ENCODE assay signal across 12 cellular contexts in genomic region chr17:42246515-42246914, GRCh38. TPM values are rescaled to one million over a fixed set of nuclear protein-coding genes. Genes with fewer than 3 reads are reported as not detected.
DNase-seq lines count a peak whose midpoint lies in the region; ATAC-seq, FAIRE-seq and TF ChIP-seq lines count a peak whose summit lies in the region.
"Had no signal": no experiment of that assay in that cellular context is flagged by ENCODE, and none has a peak within 500 bp of the region (broad histone marks: within the 10 kb centered on the region; RNA-seq: fewer than 3 reads in every experiment).

No MANE protein-coding gene starts in this region.

- CTCF ChIA-PET in CD8-positive, alpha-beta T cell (lab: Charles Lee), result interaction anchor here (0.7 to 5.8 kb wide), 7 partner anchors 10 to 160 kb away, joined by 3 to 30 read pairs (median 8); partner anchors contain the start of gene STAT5B

- no peaks in the 10 kb centered on the region for H3K9me3 Mint-ChIP-seq in CD8-positive, alpha-beta T cell

- TF ChIP-seq POLR2A in body of pancreas (IDR thresholded peaks at IDR 0.05), result no peak

- peaks cover 47% of the 10 kb centered on the region for H3K4me1 ChIP-seq in CD8-positive, alpha-beta T cell (ENCODE audit: insufficient read depth, low read length)
- peaks cover 27% of the 10 kb centered on the region for H3K4me1 ChIP-seq in SJSA1 (replicated peaks)
- peaks cover 27% of the 10 kb centered on the region for H3K4me1 ChIP-seq in body of pancreas
- H3K4me1 ChIP-seq in pancreas, result peaks cover 4 to 31% (median 13%) of the 10 kb centered on the region in 3 donors

- intact Hi-C loops in CD8-positive, alpha-beta T cell (cut with DNase I, micrococcal nuclease), result loop anchor here in 1 of 2 experiments (5.0 kb wide), 2 partner anchors 431 to 926 kb away; partner anchors contain the start of genes NBR1 and PLEKHH3
- intact Hi-C loops in body of pancreas (cut with DNase I) (no loop called here), pancreas (cut with DNase I) (no loop called here)

- TF ChIP-seq CTCF in CD8-positive, alpha-beta T cell (IDR thresholded peaks at IDR 0.05), result no peak
- TF ChIP-seq CTCF in body of pancreas (IDR thresholded peaks at IDR 0.05), result peak in 2 of 7 experiments; percentile 6 to 17
- TF ChIP-seq CTCF in pancreas (IDR thresholded peaks at IDR 0.05), result no peak

- peak in 1 of 7 experiments; percentile 24 for DNase-seq in CD8-positive, alpha-beta T cell
- DNase-seq in SJSA1 (ENCODE audit: low read depth in 1 of 2, low spot score in 2 of 2), result no peak
- peak; percentile 48 to 74 (median 69) for DNase-seq in body of pancreas
- peak in 4 of 6 donors; percentile 39 to 57 (median 49) for DNase-seq in pancreas
- no peak for DNase-seq in NCI-H1694 treated with DMSO at 0.1 percent for 48 hours (lab: John Stamatoyannopoulos, UW)
- no peak for DNase-seq in stimulated activated naive CD4-positive, alpha-beta T cell treated with Interleukin-2 at 50 U/mL for 16 hours (lab: John Stamatoyannopoulos, UW)
- DNase-seq in H7, result no peak
- DNase-seq in NCI-H748 treated with DMSO at 0.1 percent for 48 hours (lab: John Stamatoyannopoulos, UW), result no peak
- DNase-seq: GM23248, NCI-H2081 treated with DMSO at 0.1 percent for 48 hours, retina, T-helper 9 cell had no signal

- no peaks in the 10 kb centered on the region for H3K9me3 ChIP-seq in CD8-positive, alpha-beta T cell (ENCODE audit: low read length)
- H3K9me3 ChIP-seq in SJSA1 (replicated peaks) (0 out of 2 replicates have a peak, but pooled peaks cover 2% of the 10 kb centered on the region), body of pancreas (no peaks in the 10 kb centered on the region), pancreas (no peaks in the 10 kb centered on the region)

- ATAC-seq in CD8-positive, alpha-beta T cell, result no peak
- ATAC-seq in body of pancreas (peak; percentile 68), pancreas (peak; percentile 66 to 69 (median 67))

- H3K27me3 Mint-ChIP-seq in CD8-positive, alpha-beta T cell (ENCODE audit: low read depth), result no peaks in the 10 kb centered on the region

- no peaks in the 10 kb centered on the region for H3K27me3 ChIP-seq in CD8-positive, alpha-beta T cell (ENCODE audit: insufficient read depth, low read length)
- H3K27me3 ChIP-seq in SJSA1 (replicated peaks) (no peaks in the 10 kb centered on the region), body of pancreas (no peaks in the 10 kb centered on the region), pancreas (no peaks in the 10 kb centered on the region), H7 (ENCODE audit: control insufficient read depth, insufficient read depth, low read length) (no peaks in the 10 kb centered on the region)

- peaks cover 67% of the 10 kb centered on the region for H3K4me1 Mint-ChIP-seq in CD8-positive, alpha-beta T cell (ENCODE audit: low read depth)

- POLR2A ChIA-PET in CD8-positive, alpha-beta T cell (lab: Charles Lee), result interaction anchor here (0.6 to 5.5 kb wide), 6 partner anchors 13 to 42 kb away, joined by 3 to 61 read pairs (median 6); partner anchors contain the start of genes STAT5A and STAT5B

- peak overlapping the region; percentile 90 for H3K27ac ChIP-seq in CD8-positive, alpha-beta T cell (ENCODE audit: low read depth, low read length)
- H3K27ac ChIP-seq in SJSA1, result peak overlapping the region; percentile 16; the same call in 1 of the 2 replicates
- H3K27ac ChIP-seq in body of pancreas, result peak overlapping the region; percentile 17 to 93 (median 64)
- peak overlapping the region in 3 of 4 donors; percentile 12 to 84 (median 28) for H3K27ac ChIP-seq in pancreas
- H3K27ac ChIP-seq: GM23248 had no signal

- peak overlapping the region; percentile 49 for H3K4me3 Mint-ChIP-seq in CD8-positive, alpha-beta T cell

- peak overlapping the region; percentile 98 for H3K27ac Mint-ChIP-seq in CD8-positive, alpha-beta T cell

- FAIRE-seq in pancreas (lab: Jason Lieb, UNC), result no peak

- H3K36me3 ChIP-seq in CD8-positive, alpha-beta T cell (ENCODE audit: insufficient read depth, low read length), result no peaks in the 10 kb centered on the region
- H3K36me3 ChIP-seq in SJSA1 (0 out of 2 replicates have a peak, but pooled peaks cover 2% of the 10 kb centered on the region), body of pancreas (replicated peaks in 1 of 2; ENCODE audit: insufficient read depth in 1 of 2, low read depth in 2 of 2) (no peaks in the 10 kb centered on the region), pancreas (no peaks in the 10 kb centered on the region), H7 (replicated peaks; ENCODE audit: control insufficient read depth, insufficient read depth, low read length) (no peaks in the 10 kb centered on the region)

- 22 to 30% methylated on average over 7 of the region's 7 CpGs for WGBS in body of pancreas, 2 donors
- 37 to 47% methylated on average over 7 of the region's 7 CpGs for WGBS in pancreas, 2 donors

- no peak overlapping the region for H3K4me3 ChIP-seq in CD8-positive, alpha-beta T cell (ENCODE audit: low read depth, low read length)
- H3K4me3 ChIP-seq in SJSA1 (no peak overlapping the region), body of pancreas (no peak overlapping the region), pancreas (no peak overlapping the region), H7 (ENCODE audit: insufficient read depth, low read depth, low read length) (no peak overlapping the region)
- H3K4me3 ChIP-seq: GM23248 had no signal

- peaks cover 3% of the 10 kb centered on the region for H3K36me3 Mint-ChIP-seq in CD8-positive, alpha-beta T cell

RNA-seq across cellular contexts. Expression of gene STAT5B, which starts 29.7 kb away (rescaled TPM):
- 10 to 100 TPM; 85.2 to 85.5 TPM for total RNA-seq in CD8-positive, alpha-beta T cell
- total RNA-seq in SJSA1 (2014; rRNA removed; shearing (Covaris generic)), result 22.1 and 36.0 TPM in 2 replicates
- 10 to 100 TPM; 35.3 TPM for total RNA-seq in body of pancreas
- total RNA-seq in pancreas, result 10 to 100 TPM; 22.6 to 27.5 (median 24.2) TPM
- 10 to 100 TPM; 17.9 to 24.3 TPM for polyA plus RNA-seq in pancreas
- 30.7 and 41.3 TPM in 2 replicates for total RNA-seq in H7 (2014; rRNA removed; shearing (Covaris generic))

RNA-seq across cellular contexts. Expression of gene STAT5A, which starts 41.8 kb away (rescaled TPM):
- 100 to 1,000 TPM; 300 to 319 TPM for total RNA-seq in CD8-positive, alpha-beta T cell
- total RNA-seq in SJSA1 (2014; rRNA removed; shearing (Covaris generic)), result 4.6 and 4.8 TPM in 2 replicates
- total RNA-seq in body of pancreas (10 to 100 TPM; 25.2 to 52.1 TPM), pancreas (10 to 100 TPM; 13.1 to 19.8 (median 15.4) TPM)
- 10 to 100 TPM; 10.5 to 12.6 TPM for polyA plus RNA-seq in pancreas
- 9.4 and 13.2 TPM in 2 replicates for total RNA-seq in H7 (2014; rRNA removed; shearing (Covaris generic))

RNA-seq across cellular contexts. Expression of gene GHDC, which starts 52.2 kb away (rescaled TPM):
- total RNA-seq in CD8-positive, alpha-beta T cell, result 1 to 10 TPM; 6.6 to 6.7 TPM
- total RNA-seq in SJSA1 (2014; rRNA removed; shearing (Covaris generic)), result 8.1 and 13.2 TPM in 2 replicates
- total RNA-seq in body of pancreas, result 10 to 100 TPM; 35.8 to 42.2 TPM
- total RNA-seq in pancreas, result 10 to 100 TPM; 14.8 to 20.9 (median 17.1) TPM
- 10 to 100 TPM; 19.4 to 21.6 TPM for polyA plus RNA-seq in pancreas
- total RNA-seq in H7 (2014; rRNA removed; shearing (Covaris generic)), result 11.5 and 24.3 TPM in 2 replicates

Comparison
In these comparisons a context has a peak if more than half of its experiments do, and no peak if none do; other contexts are left out.
1. DNase-seq: peak in body of pancreas (4 of 4) and pancreas (4 of 6); none in SJSA1 (0 of 2), NCI-H1694 treated with DMSO at 0.1 percent for 48 hours (single experiment), stimulated activated naive CD4-positive, alpha-beta T cell treated with Interleukin-2 at 50 U/mL for 16 hours (single experiment), H7 (single experiment) and NCI-H748 treated with DMSO at 0.1 percent for 48 hours (single experiment).
2. H3K27ac ChIP-seq: peak in every context shown above with its lines; median percentile 90 in CD8-positive, alpha-beta T cell; 64 in body of pancreas; 28 in pancreas; 16 in SJSA1.
3. RNA of gene STAT5A, which starts 41.8 kb away (total RNA-seq): 300 to 319 TPM in CD8-positive, alpha-beta T cell; 25.2 to 52.1 TPM in body of pancreas, 13.1 to 19.8 TPM in pancreas, 9.4 to 13.2 TPM in H7 and 4.6 to 4.8 TPM in SJSA1; every median in the first group is over 4 times any median in the second.